ENCODE assay signal across 1 cellular context in the genomic region with DNA sequence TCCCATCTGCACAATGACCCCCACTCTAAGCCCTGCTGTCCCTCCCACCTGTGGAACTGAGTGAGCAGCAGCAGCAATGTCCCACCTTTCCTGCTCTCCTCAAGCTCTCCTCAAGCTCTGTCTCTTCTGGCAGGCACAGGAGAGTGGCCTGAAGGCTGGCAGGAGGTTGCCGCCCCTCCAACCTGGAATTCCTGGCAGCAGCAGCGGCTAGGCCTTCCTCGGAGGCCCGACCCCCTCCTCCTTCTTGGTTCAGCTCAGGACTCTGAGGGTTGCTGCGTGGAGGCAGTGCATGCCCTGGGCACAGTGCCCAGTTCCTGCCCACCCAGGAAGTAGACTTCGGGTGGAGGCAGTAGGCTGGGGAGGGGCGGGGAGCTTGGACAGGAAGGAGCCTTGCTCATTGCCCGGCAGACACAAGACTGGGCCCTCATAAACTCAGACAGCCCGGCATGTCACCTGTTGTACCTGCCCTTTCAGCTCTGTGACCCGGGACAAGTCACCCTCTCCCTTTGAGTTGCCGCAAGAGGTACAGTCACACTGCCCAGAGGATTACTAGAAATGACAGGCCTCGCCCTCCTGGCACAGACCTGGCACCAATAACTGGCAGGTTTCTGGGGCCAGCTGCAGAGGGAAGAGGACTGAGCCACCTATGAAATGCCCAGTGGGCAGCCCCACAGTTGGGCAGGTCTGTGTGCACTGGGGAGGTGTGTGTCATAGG.
TF ChIP-seq lines count a peak whose summit lies in the region.

No MANE protein-coding gene starts in this region.

TF ChIP-seq in HepG2, 621 proteins besides CTCF, POLR2A, EP300 and RAD21 (continued from another document and continues in another):
- no peak for TF ChIP-seq MLLT10 (CRISPR knock-in tag; IDR thresholded peaks at IDR 0.05)
- TF ChIP-seq MAFF (IDR thresholded peaks at IDR 0.05; ENCODE audit: low read depth, low read length) = no peak
- no peak for TF ChIP-seq CSRNP1 (CRISPR knock-in tag; IDR thresholded peaks at IDR 0.05)
- TF ChIP-seq, protein P1, sequence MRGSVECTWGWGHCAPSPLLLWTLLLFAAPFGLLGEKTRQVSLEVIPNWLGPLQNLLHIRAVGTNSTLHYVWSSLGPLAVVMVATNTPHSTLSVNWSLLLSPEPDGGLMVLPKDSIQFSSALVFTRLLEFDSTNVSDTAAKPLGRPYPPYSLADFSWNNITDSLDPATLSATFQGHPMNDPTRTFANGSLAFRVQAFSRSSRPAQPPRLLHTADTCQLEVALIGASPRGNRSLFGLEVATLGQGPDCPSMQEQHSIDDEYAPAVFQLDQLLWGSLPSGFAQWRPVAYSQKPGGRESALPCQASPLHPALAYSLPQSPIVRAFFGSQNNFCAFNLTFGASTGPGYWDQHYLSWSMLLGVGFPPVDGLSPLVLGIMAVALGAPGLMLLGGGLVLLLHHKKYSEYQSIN (CRISPR knock-in tag; IDR thresholded peaks at IDR 0.05; ENCODE audit: borderline replicate concordance) = no peak
- TF ChIP-seq ZNF883 (CRISPR knock-in tag; IDR thresholded peaks at IDR 0.05; ENCODE audit: not compliant biosample characterization) = peak; percentile 18
- TF ChIP-seq, protein P2, sequence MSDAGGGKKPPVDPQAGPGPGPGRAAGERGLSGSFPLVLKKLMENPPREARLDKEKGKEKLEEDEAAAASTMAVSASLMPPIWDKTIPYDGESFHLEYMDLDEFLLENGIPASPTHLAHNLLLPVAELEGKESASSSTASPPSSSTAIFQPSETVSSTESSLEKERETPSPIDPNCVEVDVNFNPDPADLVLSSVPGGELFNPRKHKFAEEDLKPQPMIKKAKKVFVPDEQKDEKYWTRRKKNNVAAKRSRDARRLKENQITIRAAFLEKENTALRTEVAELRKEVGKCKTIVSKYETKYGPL (CRISPR knock-in tag; IDR thresholded peaks at IDR 0.05) = no peak
- 0 out of 2 replicates have a peak, but pooled peaks have one; percentile 48 for TF ChIP-seq NCOA1 (CRISPR knock-in tag; IDR thresholded peaks at IDR 0.05)
- TF ChIP-seq SETDB1 (CRISPR knock-in tag; IDR thresholded peaks at IDR 0.05; ENCODE audit: borderline replicate concordance) = no peak
- no peak for TF ChIP-seq ZNF75D (CRISPR knock-in tag; IDR thresholded peaks at IDR 0.05; ENCODE audit: borderline replicate concordance)
- no peak for TF ChIP-seq SRSF4 (IDR thresholded peaks at IDR 0.05; ENCODE audit: low read depth, low read length, poor library complexity, severe bottlenecking)
- no peak for TF ChIP-seq HINFP (CRISPR knock-in tag; IDR thresholded peaks at IDR 0.05; ENCODE audit: low read depth)
- no peak for TF ChIP-seq ZNF496 (CRISPR knock-in tag; IDR thresholded peaks at IDR 0.05; ENCODE audit: insufficient replicate concordance)
- TF ChIP-seq ZNF3 (CRISPR knock-in tag; IDR thresholded peaks at IDR 0.05) = no peak
- TF ChIP-seq ERF (CRISPR knock-in tag; IDR thresholded peaks at IDR 0.05) = no peak
- 0 out of 2 replicates have a peak, but pooled peaks have one; percentile 26 for TF ChIP-seq ELF3 (CRISPR knock-in tag; IDR thresholded peaks at IDR 0.05)
- TF ChIP-seq ZNF552 (CRISPR knock-in tag; IDR thresholded peaks at IDR 0.05; ENCODE audit: borderline replicate concordance) = no peak
- no peak for TF ChIP-seq ZNF33B (CRISPR knock-in tag; IDR thresholded peaks at IDR 0.05)
- no peak for TF ChIP-seq ZNF12 (CRISPR knock-in tag; IDR thresholded peaks at IDR 0.05)
- TF ChIP-seq ZNF614 (CRISPR knock-in tag; IDR thresholded peaks at IDR 0.05; ENCODE audit: borderline replicate concordance) = no peak
- TF ChIP-seq ETS1 (CRISPR knock-in tag; IDR thresholded peaks at IDR 0.05) = no peak
- TF ChIP-seq RBM39 (IDR thresholded peaks at IDR 0.05; ENCODE audit: low read depth, low read length, poor library complexity, severe bottlenecking) = peak; percentile 30
- no peak for TF ChIP-seq ZNF33A (CRISPR knock-in tag; IDR thresholded peaks at IDR 0.05; ENCODE audit: borderline replicate concordance)
- TF ChIP-seq HOXA3 (CRISPR knock-in tag; IDR thresholded peaks at IDR 0.05) = no peak
- TF ChIP-seq SP5 (CRISPR knock-in tag; IDR thresholded peaks at IDR 0.05; ENCODE audit: borderline replicate concordance, low read depth) = 0 out of 2 replicates have a peak, but pooled peaks have one; percentile 44
- TF ChIP-seq REL (CRISPR knock-in tag; conservative IDR thresholded peaks at IDR 0.05) = no peak
- TF ChIP-seq, protein P3, sequence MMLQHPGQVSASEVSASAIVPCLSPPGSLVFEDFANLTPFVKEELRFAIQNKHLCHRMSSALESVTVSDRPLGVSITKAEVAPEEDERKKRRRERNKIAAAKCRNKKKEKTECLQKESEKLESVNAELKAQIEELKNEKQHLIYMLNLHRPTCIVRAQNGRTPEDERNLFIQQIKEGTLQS (CRISPR knock-in tag; IDR thresholded peaks at IDR 0.05) = no peak
- no peak for TF ChIP-seq ZNF558 (CRISPR knock-in tag; IDR thresholded peaks at IDR 0.05; ENCODE audit: borderline replicate concordance)
- TF ChIP-seq PCBP1 (IDR thresholded peaks at IDR 0.05; ENCODE audit: borderline replicate concordance, low read depth, low read length) = 0 out of 2 replicates have a peak, but pooled peaks have one; percentile 45
- no peak for TF ChIP-seq KDM1A (CRISPR knock-in tag; IDR thresholded peaks at IDR 0.05)
- no peak for TF ChIP-seq ZNF878 (CRISPR knock-in tag; IDR thresholded peaks at IDR 0.05)
- TF ChIP-seq KDM4B (CRISPR knock-in tag; IDR thresholded peaks at IDR 0.05) = no peak
- no peak for TF ChIP-seq ZFP90 (CRISPR knock-in tag; IDR thresholded peaks at IDR 0.05; ENCODE audit: borderline replicate concordance)
- no peak for TF ChIP-seq NFIC (IDR thresholded peaks at IDR 0.05; ENCODE audit: low read length)
- TF ChIP-seq ZNF414 (CRISPR knock-in tag; IDR thresholded peaks at IDR 0.05) = 0 out of 2 replicates have a peak, but pooled peaks have one; percentile 34
- no peak for TF ChIP-seq SIN3A (IDR thresholded peaks at IDR 0.05; ENCODE audit: borderline replicate concordance, low read depth, low read length)
- TF ChIP-seq GTF3A (CRISPR knock-in tag; conservative IDR thresholded peaks at IDR 0.05) = no peak
- TF ChIP-seq ZNF569 (CRISPR knock-in tag; IDR thresholded peaks at IDR 0.05; ENCODE audit: borderline replicate concordance) = no peak
- no peak for TF ChIP-seq ELK4 (CRISPR knock-in tag; IDR thresholded peaks at IDR 0.05; ENCODE audit: borderline replicate concordance)
- no peak for TF ChIP-seq ZNF331 (CRISPR knock-in tag; IDR thresholded peaks at IDR 0.05)
- TF ChIP-seq ISX (CRISPR knock-in tag; conservative IDR thresholded peaks at IDR 0.05) = no peak
- TF ChIP-seq TGIF2 (CRISPR knock-in tag; IDR thresholded peaks at IDR 0.05) = no peak
- no peak for TF ChIP-seq FUBP1 (CRISPR knock-in tag; IDR thresholded peaks at IDR 0.05; ENCODE audit: borderline replicate concordance)
- TF ChIP-seq PRDM10 (CRISPR knock-in tag; IDR thresholded peaks at IDR 0.05; ENCODE audit: low read depth) = no peak
- no peak for TF ChIP-seq ZBTB49 (CRISPR knock-in tag; IDR thresholded peaks at IDR 0.05; ENCODE audit: borderline replicate concordance)
